ENCODE assay signal across 20 cellular contexts in the genomic region with DNA sequence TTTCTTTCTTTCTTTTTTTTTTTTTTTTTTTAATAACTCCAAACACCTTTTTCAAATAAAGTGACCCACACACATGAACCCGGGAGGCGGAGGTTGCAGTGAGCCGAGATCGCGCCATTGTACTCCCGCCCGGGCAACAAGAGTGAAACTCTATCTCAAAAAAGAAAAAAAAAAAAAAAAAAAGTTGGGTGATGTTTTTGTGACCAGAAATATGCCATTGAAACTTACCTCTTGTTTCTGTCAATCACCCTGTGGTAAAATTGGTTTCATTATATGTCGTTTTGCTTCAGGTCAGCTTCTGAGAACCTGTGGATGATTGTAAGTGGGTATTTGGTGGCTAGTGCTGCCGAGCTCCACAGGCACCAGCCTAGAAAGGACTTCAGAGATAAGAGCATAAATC.
DNase-seq lines count a peak whose midpoint lies in the region; ATAC-seq and TF ChIP-seq lines count a peak whose summit lies in the region.
"Had no signal": no experiment of that assay in that cellular context is flagged by ENCODE, and none has a peak within 500 bp of the region (broad histone marks: within the 10 kb centered on the region; RNA-seq: fewer than 3 reads in every experiment).

No MANE protein-coding gene starts in this region.

- H3K36me3 ChIP-seq in MM.1S (replicated peaks; ENCODE audit: insufficient read depth, low read length) (no peaks in the 10 kb centered on the region), smooth muscle cell (ENCODE audit: low read depth) (no peaks in the 10 kb centered on the region)
- H3K36me3 ChIP-seq: breast epithelium had no signal

- H3K9me2 ChIP-seq in MM.1S (replicated peaks; ENCODE audit: insufficient read depth, low read length), result no peaks in the 10 kb centered on the region

- H3K4me1 ChIP-seq in MM.1S (ENCODE audit: low read length) (peaks cover 8% of the 10 kb centered on the region; the same call in 1 of the 2 replicates), smooth muscle cell (ENCODE audit: low read depth) (no peaks in the 10 kb centered on the region)
- H3K4me1 ChIP-seq: breast epithelium, testis had no signal

- peaks cover 0 to 1% of the 10 kb centered on the region in 2 donors for H3K36me3 Mint-ChIP-seq in activated T-cell treated with anti-CD3 and anti-CD28 coated beads, Interleukin-2, amount 50 U/mL, for 72 hours (ENCODE audit: insufficient read depth in 2 of 2)
- H3K36me3 Mint-ChIP-seq in activated T-cell treated with anti-CD3 and anti-CD28 coated beads, Interleukin-2, amount 50 U/mL, for 4 hours (ENCODE audit: insufficient read depth), result peaks cover 22% of the 10 kb centered on the region
- peaks cover 28% of the 10 kb centered on the region for H3K36me3 Mint-ChIP-seq in stimulated activated effector memory CD8-positive, alpha-beta T cell treated with anti-CD3 and anti-CD28 coated beads, Interleukin-12 subunit alpha, Interleukin-12 subunit beta, amount 100 ng/mL, for 72 hours
- H3K36me3 Mint-ChIP-seq: WTC11 had no signal

- peaks cover 9% of the 10 kb centered on the region; the same call in 1 of the 2 replicates for H3F3A ChIP-seq in MM.1S (ENCODE audit: insufficient read depth, low read length)
- no peaks in the 10 kb centered on the region for H3F3A ChIP-seq in smooth muscle cell (ENCODE audit: low read depth)

- H3K27ac ChIP-seq in MM.1S (ENCODE audit: low read length) (peak overlapping the region; percentile 70; the same call in 1 of the 2 replicates), smooth muscle cell (ENCODE audit: low read depth) (no peak overlapping the region)
- H3K27ac ChIP-seq: breast epithelium, coronary artery, heart left ventricle, PC-9, testis had no signal

- peak overlapping the region; percentile 67; the same call in 1 of the 2 replicates for H3K4me2 ChIP-seq in MM.1S (ENCODE audit: low read depth, low read length)
- no peak overlapping the region for H3K4me2 ChIP-seq in smooth muscle cell
- H3K4me2 ChIP-seq: PC-9 had no signal

- peak overlapping the region; percentile 26; the same call in 1 of the 2 replicates for H3K9ac ChIP-seq in MM.1S (ENCODE audit: low read length)
- no peak overlapping the region for H3K9ac ChIP-seq in smooth muscle cell (ENCODE audit: low read depth)

- no peaks in the 10 kb centered on the region for H3K9me3 Mint-ChIP-seq in activated T-cell treated with anti-CD3 and anti-CD28 coated beads, Interleukin-2, amount 50 U/mL, for 72 hours
- no peaks in the 10 kb centered on the region for H3K9me3 Mint-ChIP-seq in activated T-cell treated with anti-CD3 and anti-CD28 coated beads, Interleukin-2, amount 50 U/mL, for 4 hours
- no peaks in the 10 kb centered on the region for H3K9me3 Mint-ChIP-seq in stimulated activated effector memory CD8-positive, alpha-beta T cell treated with anti-CD3 and anti-CD28 coated beads, Interleukin-12 subunit alpha, Interleukin-12 subunit beta, amount 100 ng/mL, for 72 hours
- H3K9me3 Mint-ChIP-seq: WTC11 had no signal

- no peaks in the 10 kb centered on the region for H3K9me3 ChIP-seq in MM.1S (replicated peaks; ENCODE audit: insufficient read depth, low read length)
- H3K9me3 ChIP-seq in smooth muscle cell (replicated peaks; ENCODE audit: low read depth), result no peaks in the 10 kb centered on the region
- H3K9me3 ChIP-seq: breast epithelium, heart left ventricle, mucosa of descending colon, testis had no signal

- no peak overlapping the region for H2AFZ ChIP-seq in MM.1S (ENCODE audit: low read length)
- no peak overlapping the region for H2AFZ ChIP-seq in smooth muscle cell (ENCODE audit: low read depth)
- H2AFZ ChIP-seq: PC-9 had no signal

- no peaks in the 10 kb centered on the region for H3K27me3 Mint-ChIP-seq in activated T-cell treated with anti-CD3 and anti-CD28 coated beads, Interleukin-2, amount 50 U/mL, for 72 hours (ENCODE audit: low read depth)
- no peaks in the 10 kb centered on the region for H3K27me3 Mint-ChIP-seq in activated T-cell treated with anti-CD3 and anti-CD28 coated beads, Interleukin-2, amount 50 U/mL, for 4 hours (ENCODE audit: low read depth)

- 0 out of 2 replicates have a peak, but pooled peaks cover 3% of the 10 kb centered on the region for H3K79me2 ChIP-seq in MM.1S (ENCODE audit: low read length)
- H3K79me2 ChIP-seq in smooth muscle cell (ENCODE audit: low read depth), result no peaks in the 10 kb centered on the region

- H3K4me1 Mint-ChIP-seq in activated T-cell treated with anti-CD3 and anti-CD28 coated beads, Interleukin-2, amount 50 U/mL, for 72 hours (ENCODE audit: low read depth), result peaks cover 16% of the 10 kb centered on the region
- peaks cover 11% of the 10 kb centered on the region for H3K4me1 Mint-ChIP-seq in activated T-cell treated with anti-CD3 and anti-CD28 coated beads, Interleukin-2, amount 50 U/mL, for 4 hours (ENCODE audit: low read depth)
- H3K4me1 Mint-ChIP-seq in stimulated activated effector memory CD8-positive, alpha-beta T cell treated with anti-CD3 and anti-CD28 coated beads, Interleukin-12 subunit alpha, Interleukin-12 subunit beta, amount 100 ng/mL, for 72 hours, result peaks cover 30% of the 10 kb centered on the region
- H3K4me1 Mint-ChIP-seq: WTC11 had no signal

- no peaks in the 10 kb centered on the region for H3K27me3 ChIP-seq in MM.1S (replicated peaks; ENCODE audit: insufficient read depth, low read length)
- no peaks in the 10 kb centered on the region for H3K27me3 ChIP-seq in smooth muscle cell (ENCODE audit: low read depth)
- H3K27me3 ChIP-seq: breast epithelium, heart left ventricle, testis had no signal

- WGBS in smooth muscle cell (ENCODE audit: low lambda C conversion rate), result 96% methylated on average over 9 of the region's 9 CpGs

- ATAC-seq in activated T-cell treated with anti-CD3 and anti-CD28 coated beads, Interleukin-2, amount 50 U/mL, for 72 hours (replicated peaks in 1 of 2), result peak; percentile 63 to 74
- no peak for ATAC-seq in activated T-cell treated with anti-CD3 and anti-CD28 coated beads, Interleukin-2, amount 50 U/mL, for 4 hours
- peak; percentile 77 for ATAC-seq in GM21526 (IDR thresholded peaks at IDR 0.05; ENCODE audit: low FRiP score, unreplicated experiment)
- ATAC-seq in stimulated activated effector memory CD8-positive, alpha-beta T cell treated with anti-CD3 and anti-CD28 coated beads, Interleukin-12 subunit alpha, Interleukin-12 subunit beta, amount 100 ng/mL, for 72 hours, result peak; percentile 78
- ATAC-seq: heart left ventricle, HepG2, left ventricle myocardium superior, mucosa of descending colon, WTC11 had no signal

- no peak overlapping the region for H3K27ac Mint-ChIP-seq in activated T-cell treated with anti-CD3 and anti-CD28 coated beads, Interleukin-2, amount 50 U/mL, for 72 hours
- H3K27ac Mint-ChIP-seq in stimulated activated effector memory CD8-positive, alpha-beta T cell treated with anti-CD3 and anti-CD28 coated beads, Interleukin-12 subunit alpha, Interleukin-12 subunit beta, amount 100 ng/mL, for 72 hours, result peak overlapping the region; percentile 85
- H3K27ac Mint-ChIP-seq: WTC11 had no signal

- DNase-seq in activated T-cell treated with anti-CD3 and anti-CD28 coated beads, Interleukin-2, amount 50 U/mL, for 72 hours, result peak in 1 of 2 donors; percentile 18
- no peak for DNase-seq in activated T-cell treated with anti-CD3 and anti-CD28 coated beads, Interleukin-2, amount 50 U/mL, for 4 hours
- DNase-seq in MM.1S, result peak; percentile 74
- no peak for DNase-seq in stimulated activated effector memory CD8-positive, alpha-beta T cell treated with anti-CD3 and anti-CD28 coated beads, Interleukin-12 subunit alpha, Interleukin-12 subunit beta, amount 100 ng/mL, for 72 hours (ENCODE audit: low spot score in 2 of 2)
- DNase-seq in smooth muscle cell (lab: John Stamatoyannopoulos, UW; ENCODE audit: unreplicated experiment), result no peak
- DNase-seq in NCI-H1105 (lab: John Stamatoyannopoulos, UW), result no peak
- no peak for DNase-seq in activated CD4-positive, alpha-beta T cell treated with anti-CD3 and anti-CD28 coated beads, Interleukin-2, amount 50 U/mL, for 4 hours
- DNase-seq: activated effector memory CD4-positive, alpha-beta T cell treated with Interleukin-2 at 50 U/mL for 16 hours; heart left ventricle; left ventricle myocardium superior; mucosa of descending colon; NCI-H146; NCI-H82; PC-9; testis had no signal

- no peak for TF ChIP-seq CTCF in MM.1S (IDR thresholded peaks at IDR 0.05; ENCODE audit: low read length)
- TF ChIP-seq CTCF in smooth muscle cell (IDR thresholded peaks at IDR 0.05; ENCODE audit: borderline replicate concordance, insufficient read depth, poor library complexity, severe bottlenecking), result no peak

- peak overlapping the region in 1 of 2 donors; percentile 4 for H3K4me3 Mint-ChIP-seq in activated T-cell treated with anti-CD3 and anti-CD28 coated beads, Interleukin-2, amount 50 U/mL, for 72 hours
- H3K4me3 Mint-ChIP-seq in activated T-cell treated with anti-CD3 and anti-CD28 coated beads, Interleukin-2, amount 50 U/mL, for 4 hours, result no peak overlapping the region
- H3K4me3 Mint-ChIP-seq in stimulated activated effector memory CD8-positive, alpha-beta T cell treated with anti-CD3 and anti-CD28 coated beads, Interleukin-12 subunit alpha, Interleukin-12 subunit beta, amount 100 ng/mL, for 72 hours, result no peak overlapping the region
- H3K4me3 Mint-ChIP-seq: WTC11 had no signal

- H3K4me3 ChIP-seq in MM.1S (ENCODE audit: low read length), result no peak overlapping the region
- no peak overlapping the region for H3K4me3 ChIP-seq in smooth muscle cell
- H3K4me3 ChIP-seq: breast epithelium, coronary artery, heart left ventricle, mucosa of descending colon, PC-9, testis had no signal

- H4K20me1 ChIP-seq in MM.1S (ENCODE audit: insufficient read depth, low read length) (no peaks in the 10 kb centered on the region), smooth muscle cell (ENCODE audit: low read depth) (peaks cover 15% of the 10 kb centered on the region)

Comparison
In these comparisons a context has a peak if more than half of its experiments do, and no peak if none do; other contexts are left out.
1. ATAC-seq: peak in activated T-cell treated with anti-CD3 and anti-CD28 coated beads, Interleukin-2, amount 50 U/mL, for 72 hours (2 of 2), GM21526 (single experiment) and stimulated activated effector memory CD8-positive, alpha-beta T cell treated with anti-CD3 and anti-CD28 coated beads, Interleukin-12 subunit alpha, Interleukin-12 subunit beta, amount 100 ng/mL, for 72 hours (single experiment); none in activated T-cell treated with anti-CD3 and anti-CD28 coated beads, Interleukin-2, amount 50 U/mL, for 4 hours (0 of 2).